8 cellular contexts compared by ENCODE assay signal in the genomic region with DNA sequence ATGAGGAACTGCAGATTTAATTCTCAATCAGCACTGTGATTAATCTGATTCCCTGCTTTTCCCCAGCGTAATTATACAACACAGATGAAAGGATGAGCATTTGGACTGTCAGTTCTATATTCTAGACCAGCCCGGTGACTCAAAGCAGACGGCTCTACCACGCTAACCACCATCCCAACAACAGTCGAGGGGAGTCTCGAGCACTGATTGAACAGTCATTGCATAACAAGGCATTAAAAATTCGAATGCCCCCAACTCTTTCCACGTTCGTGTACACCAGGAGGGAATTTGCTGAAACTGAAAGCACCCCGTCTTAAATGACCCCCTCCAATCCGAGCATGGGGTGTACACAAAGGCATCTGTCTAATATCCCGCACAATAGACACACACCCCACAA. TPM values are rescaled to one million over a fixed set of nuclear protein-coding genes. Genes with fewer than 3 reads are reported as not detected.
DNase-seq lines count a peak whose midpoint lies in the region; ATAC-seq and TF ChIP-seq lines count a peak whose summit lies in the region.

No MANE protein-coding gene starts in this region.

- CTCF ChIA-PET in BJ (lab: Yijun Ruan, JAX) = no interaction called here

- POLR2A ChIA-PET in BJ (lab: Charles Lee) = no interaction called here

- TF ChIP-seq CTCF in BJ (IDR thresholded peaks at IDR 0.05; ENCODE audit: insufficient read depth, low read depth, low read length) = no peak
- TF ChIP-seq CTCF in coronary artery (IDR thresholded peaks at IDR 0.05) = no peak
- TF ChIP-seq CTCF in uterus (IDR thresholded peaks at IDR 0.05) = no peak

- no peaks in the 10 kb centered on the region for H3K9me3 ChIP-seq in muscle layer of duodenum (ENCODE audit: control insufficient read depth in 1 of 2, low read length in 2 of 2)
- no peaks in the 10 kb centered on the region for H3K9me3 ChIP-seq in uterus

- TF ChIP-seq POLR2A in uterus (IDR thresholded peaks at IDR 0.05) = no peak

- DNase-seq in BJ (ENCODE audit: low read depth) = no peak
- peak; percentile 37 for DNase-seq in HCEC 1CT
- no peak for DNase-seq in coronary artery (ENCODE audit: low spot score)
- no peak for DNase-seq in uterus
- no peak for DNase-seq in left lobe of liver (ENCODE audit: low spot score)

- H3K4me3 ChIP-seq in BJ (ENCODE audit: low read depth, low read length) = peak overlapping the region; percentile 72
- H3K4me3 ChIP-seq in coronary artery = peak overlapping the region; percentile 81
- H3K4me3 ChIP-seq in muscle layer of duodenum (ENCODE audit: low read depth in 1 of 2, low read length in 2 of 2) = peak overlapping the region; percentile 75 to 79
- peak overlapping the region; percentile 46 to 54 for H3K4me3 ChIP-seq in uterus

- H3K4me1 ChIP-seq in muscle layer of duodenum (ENCODE audit: control insufficient read depth in 1 of 2, insufficient read depth in 2 of 2, low read length in 2 of 2) (peaks cover 0 to 4% of the 10 kb centered on the region in 2 donors), uterus (no peaks in the 10 kb centered on the region)

- peak overlapping the region in 1 of 2 donors; percentile 93 for H3K27ac ChIP-seq in coronary artery
- peak overlapping the region; percentile 75 for H3K27ac ChIP-seq in muscle layer of duodenum (ENCODE audit: low read length)
- H3K27ac ChIP-seq in uterus = peak overlapping the region; percentile 77 to 89

- H3K36me3 ChIP-seq in BJ (ENCODE audit: control insufficient read depth, insufficient read depth, low read length) = no peaks in the 10 kb centered on the region
- H3K36me3 ChIP-seq in muscle layer of duodenum (ENCODE audit: control insufficient read depth in 1 of 2, insufficient read depth in 2 of 2, low read length in 2 of 2) = no peaks in the 10 kb centered on the region
- no peaks in the 10 kb centered on the region for H3K36me3 ChIP-seq in uterus

- H3K27me3 ChIP-seq in BJ (ENCODE audit: control insufficient read depth, insufficient read depth, low read length) (no peaks in the 10 kb centered on the region), muscle layer of duodenum (ENCODE audit: low read depth, low read length) (no peaks in the 10 kb centered on the region), uterus (no peaks in the 10 kb centered on the region)

- ATAC-seq in SK-N-SH treated with all-trans-retinoic acid at 6 μM for 48 hours (peak; percentile 65), HG02885 (IDR thresholded peaks at IDR 0.05; ENCODE audit: poor library complexity, unreplicated experiment) (no peak), left lobe of liver (no peak)

- intact Hi-C loops in uterus (cut with DNase I; ENCODE audit: low total_unique reads) = no loop called here

TF ChIP-seq in SK-N-SH treated with all-trans-retinoic acid at 6 μM for 48 hours, 23 proteins besides CTCF, POLR2A, EP300 and RAD21:
- no peak for TF ChIP-seq ZC3H10 (CRISPR knock-in tag; IDR thresholded peaks at IDR 0.05)
- no peak for TF ChIP-seq RARB (CRISPR knock-in tag; IDR thresholded peaks at IDR 0.05)
- TF ChIP-seq TCF4 (CRISPR knock-in tag; IDR thresholded peaks at IDR 0.05; ENCODE audit: borderline replicate concordance) = no peak
- no peak for TF ChIP-seq CSDC2 (CRISPR knock-in tag; IDR thresholded peaks at IDR 0.05)
- TF ChIP-seq, protein P1, sequence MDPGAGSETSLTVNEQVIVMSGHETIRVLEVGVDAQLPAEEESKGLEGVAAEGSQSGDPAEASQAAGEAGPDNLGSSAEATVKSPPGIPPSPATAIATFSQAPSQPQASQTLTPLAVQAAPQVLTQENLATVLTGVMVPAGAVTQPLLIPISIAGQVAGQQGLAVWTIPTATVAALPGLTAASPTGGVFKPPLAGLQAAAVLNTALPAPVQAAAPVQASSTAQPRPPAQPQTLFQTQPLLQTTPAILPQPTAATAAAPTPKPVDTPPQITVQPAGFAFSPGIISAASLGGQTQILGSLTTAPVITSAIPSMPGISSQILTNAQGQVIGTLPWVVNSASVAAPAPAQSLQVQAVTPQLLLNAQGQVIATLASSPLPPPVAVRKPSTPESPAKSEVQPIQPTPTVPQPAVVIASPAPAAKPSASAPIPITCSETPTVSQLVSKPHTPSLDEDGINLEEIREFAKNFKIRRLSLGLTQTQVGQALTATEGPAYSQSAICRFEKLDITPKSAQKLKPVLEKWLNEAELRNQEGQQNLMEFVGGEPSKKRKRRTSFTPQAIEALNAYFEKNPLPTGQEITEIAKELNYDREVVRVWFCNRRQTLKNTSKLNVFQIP (CRISPR knock-in tag; IDR thresholded peaks at IDR 0.05; ENCODE audit: borderline replicate concordance, low read depth) = no peak

RNA-seq across cellular contexts. Expression of gene CASK, which starts 1.2 kb away (rescaled TPM):
- 12.3 and 22.0 TPM in 2 replicates for polyA plus RNA-seq in BJ (2011; rRNA removed)
- polyA minus RNA-seq in BJ (2011; rRNA and poly(A)+ RNA removed) = 16.5 and 18.1 TPM in 2 replicates
- total RNA-seq in uterus (10 to 100 TPM in 3 of 4 donors, 1 to 10 TPM in 1; 7.9 to 76.0 (median 40.7) TPM), left lobe of liver (13.8 TPM)
